In genomic region chr6:128520436-128521301, GRCh38 we compare ENCODE assay signal across 8 cellular contexts. TPM values are rescaled to one million over a fixed set of nuclear protein-coding genes. Genes with fewer than 3 reads are reported as not detected.
A peak's percentile ranks its signal among the peaks of the same experiment; 100 is the strongest.
DNase-seq lines count a peak whose midpoint lies in the region; ATAC-seq and TF ChIP-seq lines count a peak whose summit lies in the region.

Gene PTPRK, minus strand, starts transcription at chr6:128520599. Its CDS starts 241 bp downstream, at chr6:128520358.

- peak within 1 kb of the TSS; percentile 97 to 100 (median 99) for H3K27ac Mint-ChIP-seq in nephron

- H3K4me1 Mint-ChIP-seq in nephron = peaks cover 28% of the 10 kb centered on the region

- DNase-seq in COLO668 (lab: John Stamatoyannopoulos, UW; ENCODE audit: unreplicated experiment) (peak; percentile 90), activated gamma-delta T cell (lab: John Stamatoyannopoulos, UW) (peak; percentile 61), fibroblast of the conjunctiva (ENCODE audit: low read depth) (peak; percentile 78)
- DNase-seq in stimulated activated naive CD8-positive, alpha-beta T cell treated with anti-CD3 and anti-CD28 coated beads, Interleukin-15, Interleukin-2, amounts not matched to agents 100 U/mL and 50 U/mL, for 24 hours = peak; percentile 90

- peak within 1 kb of the TSS; percentile 96 to 97 (median 96) for H3K4me3 Mint-ChIP-seq in nephron

- H3K36me3 Mint-ChIP-seq in nephron (ENCODE audit: low read depth) = no peaks in the 10 kb centered on the region

- peak; percentile 86 for ATAC-seq in GM19397 (IDR thresholded peaks at IDR 0.05; ENCODE audit: unreplicated experiment)
- peak; percentile 82 for ATAC-seq in HG03558 (IDR thresholded peaks at IDR 0.05; ENCODE audit: extremely low read depth, unreplicated experiment)
- ATAC-seq in stimulated activated naive CD8-positive, alpha-beta T cell treated with anti-CD3 and anti-CD28 coated beads, Interleukin-15, Interleukin-2, amounts not matched to agents 100 U/mL and 50 U/mL, for 24 hours = peak; percentile 95

- peaks cover 12% of the 10 kb centered on the region for H3K27me3 Mint-ChIP-seq in nephron (ENCODE audit: low read depth)

- peak; percentile 54 to 62 (median 59) for TF ChIP-seq CTCF in nephron (IDR thresholded peaks at IDR 0.05; ENCODE audit: unreplicated experiment in 3 of 3)

- H3K9me3 Mint-ChIP-seq in nephron = no peaks in the 10 kb centered on the region

TF ChIP-seq in PFSK-1, 5 proteins besides CTCF, POLR2A, EP300 and RAD21:
- no peak; the same call in 1 of the 2 replicates for TF ChIP-seq SIN3A (IDR thresholded peaks at IDR 0.05; ENCODE audit: borderline replicate concordance, insufficient read depth, low read length)
- no peak for TF ChIP-seq TAF1 (IDR thresholded peaks at IDR 0.05; ENCODE audit: borderline replicate concordance, insufficient read depth, low read length)
- peak; percentile 92 for TF ChIP-seq POLR2AphosphoS5 (IDR thresholded peaks at IDR 0.05; ENCODE audit: low read depth, low read length)
- no peak for TF ChIP-seq REST (IDR thresholded peaks at IDR 0.05; ENCODE audit: insufficient read depth in 1 of 2, low read depth in 2 of 2, low read length in 2 of 2)
- TF ChIP-seq FOXP2 (optimal IDR thresholded peaks at IDR 0.05; ENCODE audit: borderline replicate concordance, extremely low read depth, extremely low read length, insufficient read depth) = peak; percentile 44
TF ChIP-seq in PFSK-1: peak in this region for 2.

RNA-seq across cellular contexts. Expression of gene PTPRK, which starts in this region (rescaled TPM):
- 21.3 TPM for polyA plus RNA-seq in PFSK-1 (2012; ENCODE audit: insufficient read length, low read depth)

Comparison
In these comparisons a context has a peak if more than half of its experiments do, and no peak if none do; other contexts are left out.
1. Peak in every context shown above with its lines: DNase-seq and ATAC-seq.